ENCODE assay signal across 12 cellular contexts in genomic region chr2:232528746-232529445, GRCh38. TPM values are rescaled to one million over a fixed set of nuclear protein-coding genes. Genes with fewer than 3 reads are reported as not detected.
DNase-seq lines count a peak whose midpoint lies in the region; ATAC-seq and TF ChIP-seq lines count a peak whose summit lies in the region.
"Had no signal": no experiment of that assay in that cellular context is flagged by ENCODE, and none has a peak within 500 bp of the region (broad histone marks: within the 10 kb centered on the region; RNA-seq: fewer than 3 reads in every experiment).

No MANE protein-coding gene starts in this region.

- TF ChIP-seq CTCF in left ventricle myocardium inferior (IDR thresholded peaks at IDR 0.05; ENCODE audit: borderline replicate concordance) = no peak

- H3K36me3 ChIP-seq in left ventricle myocardium inferior = no peaks in the 10 kb centered on the region
- H3K36me3 ChIP-seq: cardiac muscle cell had no signal

- no peak overlapping the region for H3K27ac ChIP-seq in left ventricle myocardium inferior (replicated peaks)
- H3K27ac ChIP-seq: cardiac muscle cell had no signal

- H3K9me3 Mint-ChIP-seq in activated naive CD4-positive, alpha-beta T cell treated with anti-CD3 and anti-CD28 coated beads for 36 hours = no peaks in the 10 kb centered on the region
- no peaks in the 10 kb centered on the region for H3K9me3 Mint-ChIP-seq in stimulated activated effector memory CD8-positive, alpha-beta T cell treated with anti-CD3 and anti-CD28 coated beads, Interleukin-12 subunit alpha, Interleukin-12 subunit beta, amount 100 ng/mL, for 72 hours
- H3K9me3 Mint-ChIP-seq: GM23338, type B pancreatic cell had no signal

- peaks cover 30% of the 10 kb centered on the region for H3K27me3 Mint-ChIP-seq in activated naive CD4-positive, alpha-beta T cell treated with anti-CD3 and anti-CD28 coated beads for 36 hours (ENCODE audit: low read depth)

- DNase-seq in activated naive CD4-positive, alpha-beta T cell treated with anti-CD3 and anti-CD28 coated beads for 36 hours = peak; percentile 20
- DNase-seq in activated naive CD4-positive, alpha-beta T cell (lab: John Stamatoyannopoulos, UW) = no peak
- DNase-seq in M059J (ENCODE audit: low read depth) (peak; percentile 42), left ventricle myocardium inferior (peak; percentile 1), NCI-H2196 (lab: John Stamatoyannopoulos, UW; ENCODE audit: unreplicated experiment) (no peak)
- no peak for DNase-seq in stimulated activated effector memory CD8-positive, alpha-beta T cell treated with anti-CD3 and anti-CD28 coated beads, Interleukin-12 subunit alpha, Interleukin-12 subunit beta, amount 100 ng/mL, for 72 hours (ENCODE audit: low spot score in 2 of 2)
- no peak for DNase-seq in activated CD8-positive, alpha-beta memory T cell treated with anti-CD3 and anti-CD28 coated beads for 24 hours
- DNase-seq: occipital lobe had no signal

- H3K27ac Mint-ChIP-seq in activated naive CD4-positive, alpha-beta T cell treated with anti-CD3 and anti-CD28 coated beads for 36 hours = no peak overlapping the region
- peak overlapping the region; percentile 62 for H3K27ac Mint-ChIP-seq in stimulated activated effector memory CD8-positive, alpha-beta T cell treated with anti-CD3 and anti-CD28 coated beads, Interleukin-12 subunit alpha, Interleukin-12 subunit beta, amount 100 ng/mL, for 72 hours
- H3K27ac Mint-ChIP-seq: GM23338, type B pancreatic cell had no signal

- H3K9me3 ChIP-seq in left ventricle myocardium inferior (replicated peaks) = no peaks in the 10 kb centered on the region

- H3K4me3 Mint-ChIP-seq in activated naive CD4-positive, alpha-beta T cell treated with anti-CD3 and anti-CD28 coated beads for 36 hours = no peak overlapping the region
- H3K4me3 Mint-ChIP-seq in stimulated activated effector memory CD8-positive, alpha-beta T cell treated with anti-CD3 and anti-CD28 coated beads, Interleukin-12 subunit alpha, Interleukin-12 subunit beta, amount 100 ng/mL, for 72 hours = no peak overlapping the region
- H3K4me3 Mint-ChIP-seq: GM23338, type B pancreatic cell had no signal

- H3K4me1 Mint-ChIP-seq in activated naive CD4-positive, alpha-beta T cell treated with anti-CD3 and anti-CD28 coated beads for 36 hours (ENCODE audit: low read depth) = peaks cover 10% of the 10 kb centered on the region
- H3K4me1 Mint-ChIP-seq in stimulated activated effector memory CD8-positive, alpha-beta T cell treated with anti-CD3 and anti-CD28 coated beads, Interleukin-12 subunit alpha, Interleukin-12 subunit beta, amount 100 ng/mL, for 72 hours = peaks cover 14% of the 10 kb centered on the region

- no peaks in the 10 kb centered on the region for H3K36me3 Mint-ChIP-seq in activated naive CD4-positive, alpha-beta T cell treated with anti-CD3 and anti-CD28 coated beads for 36 hours (ENCODE audit: low read depth)
- no peaks in the 10 kb centered on the region for H3K36me3 Mint-ChIP-seq in stimulated activated effector memory CD8-positive, alpha-beta T cell treated with anti-CD3 and anti-CD28 coated beads, Interleukin-12 subunit alpha, Interleukin-12 subunit beta, amount 100 ng/mL, for 72 hours
- H3K36me3 Mint-ChIP-seq: type B pancreatic cell had no signal

- ATAC-seq in stimulated activated effector memory CD8-positive, alpha-beta T cell treated with anti-CD3 and anti-CD28 coated beads, Interleukin-12 subunit alpha, Interleukin-12 subunit beta, amount 100 ng/mL, for 72 hours = peak; percentile 22
- ATAC-seq in GM18868 (IDR thresholded peaks at IDR 0.05; ENCODE audit: unreplicated experiment) = no peak
- ATAC-seq: GM23338 had no signal

- peaks cover 26% of the 10 kb centered on the region for H3K4me1 ChIP-seq in left ventricle myocardium inferior

- no peak overlapping the region for H3K4me3 ChIP-seq in left ventricle myocardium inferior
- H3K4me3 ChIP-seq: cardiac muscle cell, GM23338 had no signal

- intact Hi-C loops in activated naive CD4-positive, alpha-beta T cell treated with anti-CD3 and anti-CD28 coated beads for 36 hours (cut with micrococcal nuclease) = loop anchor here (10.0 kb wide), 2 partner anchors 184 to 604 kb away; partner anchors contain the start of gene NPPC
- intact Hi-C loops in left ventricle myocardium inferior (cut with micrococcal nuclease) = no loop called here

- H3K27me3 ChIP-seq in left ventricle myocardium inferior (ENCODE audit: low read depth) = peaks cover 36% of the 10 kb centered on the region

- CTCF ChIA-PET in activated naive CD4-positive, alpha-beta T cell treated with anti-CD3 and anti-CD28 coated beads for 36 hours (lab: Charles Lee) = no interaction called here

RNA-seq across cellular contexts. Expression of gene CHRND, which starts 2.9 kb away (rescaled TPM):
- total RNA-seq in activated naive CD4-positive, alpha-beta T cell treated with anti-CD3 and anti-CD28 coated beads for 36 hours = not detected
- not detected in 2 replicates for total RNA-seq in M059J (2014; rRNA removed; shearing (Covaris generic))
- not detected for total RNA-seq in left ventricle myocardium inferior
- total RNA-seq: occipital lobe had no signal

RNA-seq across cellular contexts. Expression of gene PRSS56, which starts 8.7 kb away (rescaled TPM):
- not detected for total RNA-seq in activated naive CD4-positive, alpha-beta T cell treated with anti-CD3 and anti-CD28 coated beads for 36 hours
- not detected in 2 replicates for total RNA-seq in M059J (2014; rRNA removed; shearing (Covaris generic))
- total RNA-seq in left ventricle myocardium inferior = not detected
- total RNA-seq: cardiac muscle cell, occipital lobe had no signal

RNA-seq across cellular contexts. Expression of gene CHRNG, which starts 10.6 kb away (rescaled TPM):
- not detected for total RNA-seq in activated naive CD4-positive, alpha-beta T cell treated with anti-CD3 and anti-CD28 coated beads for 36 hours
- not detected in 2 replicates for total RNA-seq in M059J (2014; rRNA removed; shearing (Covaris generic))
- not detected for total RNA-seq in left ventricle myocardium inferior
- total RNA-seq: cardiac muscle cell, GM23338 had no signal

RNA-seq across cellular contexts. Expression of gene TIGD1, which starts 21.5 kb away (rescaled TPM):
- 1 to 10 TPM; 7.7 to 8.3 TPM for total RNA-seq in activated naive CD4-positive, alpha-beta T cell treated with anti-CD3 and anti-CD28 coated beads for 36 hours
- total RNA-seq in M059J (2014; rRNA removed; shearing (Covaris generic)) = 3.2 and 3.4 TPM in 2 replicates
- total RNA-seq in left ventricle myocardium inferior = 2.4 TPM

RNA-seq across cellular contexts. Expression of gene EIF4E2, which starts 21.6 kb away (rescaled TPM):
- total RNA-seq in activated naive CD4-positive, alpha-beta T cell treated with anti-CD3 and anti-CD28 coated beads for 36 hours = 10 to 100 TPM; 46.6 to 54.1 TPM
- total RNA-seq in M059J (2014; rRNA removed; shearing (Covaris generic)) = 79.1 and 79.4 TPM in 2 replicates
- total RNA-seq in left ventricle myocardium inferior = 44.2 TPM

Comparison
In these comparisons a context has a peak if more than half of its experiments do, and no peak if none do; other contexts are left out.
1. DNase-seq: peak in activated naive CD4-positive, alpha-beta T cell treated with anti-CD3 and anti-CD28 coated beads for 36 hours (single experiment), M059J (single experiment) and left ventricle myocardium inferior (single experiment); none in activated naive CD4-positive, alpha-beta T cell (0 of 4), stimulated activated effector memory CD8-positive, alpha-beta T cell treated with anti-CD3 and anti-CD28 coated beads, Interleukin-12 subunit alpha, Interleukin-12 subunit beta, amount 100 ng/mL, for 72 hours (0 of 2), NCI-H2196 (single experiment) and activated CD8-positive, alpha-beta memory T cell treated with anti-CD3 and anti-CD28 coated beads for 24 hours (single experiment).